ENCODE assay signal across 22 cellular contexts in genomic region chr11:126098204-126098769, GRCh38.
"Had no signal": no experiment of that assay in that cellular context is flagged by ENCODE, and none has a peak within 500 bp of the region (broad histone marks: within the 10 kb centered on the region; RNA-seq: fewer than 3 reads in every experiment).

No MANE protein-coding gene starts in this region.

- H3K9me3 Mint-ChIP-seq: dendritic cell treated with granulocyte-macrophage colony-stimulating factor and Interleukin-4, amounts not matched to agents 40 ng/mL and 50 ng/mL, for 4 days; effector memory CD8-positive, alpha-beta T cell; memory B cell; natural killer cell treated with Interleukin-12 subunit alpha and Interleukin-12 subunit beta and Interleukin-15 and Interleukin-18, amount 100 ng/mL, for 72 hours; stimulated activated naive B cell treated with anti-CD40 and anti-IgM and Interleukin-4, amounts not matched to agents 10 μg/mL and 1 μg/mL and 100 μg/mL, for 72 hours had no signal

- FAIRE-seq: colon, endothelial cell of umbilical vein, kidney had no signal

- H3K27ac Mint-ChIP-seq: dendritic cell treated with granulocyte-macrophage colony-stimulating factor and Interleukin-4, amounts not matched to agents 40 ng/mL and 50 ng/mL, for 4 days; effector memory CD8-positive, alpha-beta T cell; memory B cell; natural killer cell treated with Interleukin-12 subunit alpha and Interleukin-12 subunit beta and Interleukin-15 and Interleukin-18, amount 100 ng/mL, for 72 hours; stimulated activated naive B cell treated with anti-CD40 and anti-IgM and Interleukin-4, amounts not matched to agents 10 μg/mL and 1 μg/mL and 100 μg/mL, for 72 hours had no signal

- H3K27ac ChIP-seq: foreskin keratinocyte, left ventricle myocardium inferior, lower lobe of right lung, right atrium auricular region, stomach, thoracic aorta, transverse colon had no signal

- H3K36me3 Mint-ChIP-seq: memory B cell; natural killer cell treated with Interleukin-12 subunit alpha and Interleukin-12 subunit beta and Interleukin-15 and Interleukin-18, amount 100 ng/mL, for 72 hours; stimulated activated naive B cell treated with anti-CD40 and anti-IgM and Interleukin-4, amounts not matched to agents 10 μg/mL and 1 μg/mL and 100 μg/mL, for 72 hours had no signal

- H3K4me2 ChIP-seq: smooth muscle cell had no signal

- H3K4me3 Mint-ChIP-seq: dendritic cell treated with granulocyte-macrophage colony-stimulating factor and Interleukin-4, amounts not matched to agents 40 ng/mL and 50 ng/mL, for 4 days; effector memory CD8-positive, alpha-beta T cell; memory B cell; natural killer cell treated with Interleukin-12 subunit alpha and Interleukin-12 subunit beta and Interleukin-15 and Interleukin-18, amount 100 ng/mL, for 72 hours; stimulated activated naive B cell treated with anti-CD40 and anti-IgM and Interleukin-4, amounts not matched to agents 10 μg/mL and 1 μg/mL and 100 μg/mL, for 72 hours had no signal

- H3K4me1 ChIP-seq: foreskin keratinocyte had no signal

- H3K27me3 ChIP-seq: right atrium auricular region, stomach, transverse colon had no signal

- H3K9me3 ChIP-seq: left ventricle myocardium inferior, lower lobe of right lung, right atrium auricular region, stomach, thoracic aorta, transverse colon had no signal

- DNase-seq: cerebellar nuclear complex; effector memory CD8-positive, alpha-beta T cell; erythroblast; foreskin keratinocyte; kidney; left cardiac atrium; left ventricle myocardium inferior; lower lobe of right lung; midbrain; stimulated activated CD4-positive, alpha-beta T cell treated with anti-CD3 and anti-CD28 coated beads, Interleukin-4, amount 100 ng/mL, for 4 hours; stimulated activated naive B cell treated with anti-CD40 and anti-IgM and Interleukin-4, amounts not matched to agents 10 μg/mL and 1 μg/mL and 100 μg/mL, for 72 hours; stomach; substantia nigra; transverse colon had no signal

- H3K4me3 ChIP-seq: left ventricle myocardium inferior, lower lobe of right lung, right atrium auricular region, smooth muscle cell, stomach, thoracic aorta, transverse colon had no signal

- H3K36me3 ChIP-seq: left ventricle myocardium inferior, lower lobe of right lung, right atrium auricular region, stomach, thoracic aorta, transverse colon had no signal

- H3K4me1 Mint-ChIP-seq: memory B cell; stimulated activated naive B cell treated with anti-CD40 and anti-IgM and Interleukin-4, amounts not matched to agents 10 μg/mL and 1 μg/mL and 100 μg/mL, for 72 hours had no signal

- H3K27me3 Mint-ChIP-seq: dendritic cell treated with granulocyte-macrophage colony-stimulating factor and Interleukin-4, amounts not matched to agents 40 ng/mL and 50 ng/mL, for 4 days had no signal
